ENCODE assay signal across 8 cellular contexts in the genomic region with DNA sequence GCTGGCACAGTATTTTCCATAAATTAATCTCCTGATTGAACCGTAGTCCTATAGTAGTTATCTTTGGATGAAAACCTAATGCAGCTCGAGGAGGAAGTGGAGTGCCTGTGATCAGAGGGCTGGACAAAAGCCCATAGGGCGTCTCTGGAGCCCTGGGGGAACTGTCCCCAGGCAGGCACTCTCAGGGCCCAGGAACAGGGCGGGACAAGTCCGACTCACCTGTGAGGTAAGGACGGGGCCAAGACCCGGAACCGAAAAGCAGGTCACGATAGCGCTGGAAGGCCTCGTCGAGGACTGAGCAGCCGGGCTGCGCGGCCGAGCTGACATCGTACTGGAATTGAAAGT. TPM values are rescaled to one million over a fixed set of nuclear protein-coding genes. Genes with fewer than 3 reads are reported as not detected.
DNase-seq lines count a peak whose midpoint lies in the region; ATAC-seq and TF ChIP-seq lines count a peak whose summit lies in the region.

No MANE protein-coding gene starts in this region.

- no peaks in the 10 kb centered on the region for H3K9me3 ChIP-seq in mammary epithelial cell (replicated peaks; ENCODE audit: insufficient read depth, low read length)
- H3K9me3 ChIP-seq in liver (ENCODE audit: control insufficient read depth in 4 of 4, low read length in 3 of 4): no peaks in the 10 kb centered on the region

- TF ChIP-seq RAD21 in liver (IDR thresholded peaks at IDR 0.05): no peak

- in situ Hi-C loops in mammary epithelial cell (cut with MboI; ENCODE audit: low sequenced_read_pairs in 2 of 2): no loop called here

- H3K36me3 ChIP-seq in KMS-11 (ENCODE audit: insufficient read depth) (no peaks in the 10 kb centered on the region), mammary epithelial cell (ENCODE audit: insufficient read depth, low read length) (no peaks in the 10 kb centered on the region), liver (ENCODE audit: control insufficient read depth in 4 of 4, insufficient read depth in 3 of 4, low read depth in 1 of 4, low read length in 3 of 4) (no peaks in the 10 kb centered on the region)

- H3K27me3 ChIP-seq in KMS-11 (ENCODE audit: insufficient read depth, low read depth) (no peaks in the 10 kb centered on the region), mammary epithelial cell (ENCODE audit: insufficient read depth, low read length) (no peaks in the 10 kb centered on the region), liver (ENCODE audit: control insufficient read depth in 4 of 4, insufficient read depth in 4 of 4, low read length in 3 of 4) (no peaks in the 10 kb centered on the region)

- peak overlapping the region; percentile 97 for H3K4me2 ChIP-seq in KMS-11
- peak overlapping the region; percentile 94 for H3K4me2 ChIP-seq in mammary epithelial cell (ENCODE audit: insufficient read depth, low read depth, low read length)

- intact Hi-C loops in mammary epithelial cell (cut with micrococcal nuclease): loop anchor here (5.0 kb wide), 1 partner anchor 97 kb away; the partner anchor contains the start of gene ARIH1

- DNase-seq in GM12864 (ENCODE audit: low read depth): no peak
- no peak for DNase-seq in mammary epithelial cell
- no peak for DNase-seq in DMS79 treated with DMSO at 0.1 percent for 48 hours (lab: John Stamatoyannopoulos, UW)
- DNase-seq in NCI-H2227 (lab: John Stamatoyannopoulos, UW; ENCODE audit: unreplicated experiment): no peak

- H3K9ac ChIP-seq in KMS-11: peak overlapping the region; percentile 75
- peak overlapping the region; percentile 66 for H3K9ac ChIP-seq in mammary epithelial cell (ENCODE audit: insufficient read depth, low read length)
- peak overlapping the region; percentile 69 to 93 for H3K9ac ChIP-seq in liver (ENCODE audit: low read depth in 1 of 2, low read length in 2 of 2)

- CTCF ChIA-PET in mammary epithelial cell (lab: Charles Lee; ENCODE audit: low non-redundant PET): no interaction called here

- ATAC-seq in GM21737 (IDR thresholded peaks at IDR 0.05; ENCODE audit: unreplicated experiment): peak; percentile 44

- H3K4me1 ChIP-seq in KMS-11 (ENCODE audit: low read depth, poor library complexity, severe bottlenecking) (peaks cover 18% of the 10 kb centered on the region), mammary epithelial cell (ENCODE audit: insufficient read depth, low read length) (peaks cover 14% of the 10 kb centered on the region), liver (ENCODE audit: control insufficient read depth in 4 of 4, insufficient read depth in 4 of 4, low read length in 3 of 4) (peaks cover 3 to 33% (median 24%) of the 10 kb centered on the region in 4 donors)

- dilution Hi-C loops in mammary epithelial cell (cut with HindIII; ENCODE audit: low sequenced_read_pairs): no loop called here

- H3K27ac ChIP-seq in KMS-11 (peak overlapping the region; percentile 70), mammary epithelial cell (ENCODE audit: insufficient read depth, low read depth, low read length) (peak overlapping the region; percentile 76), liver (ENCODE audit: low read depth in 1 of 2, low read length in 2 of 2) (peak overlapping the region; percentile 83 to 89), temporal lobe (ENCODE audit: low read depth, low read length) (peak overlapping the region; percentile 83)

- TF ChIP-seq CTCF in GM12864 (IDR thresholded peaks at IDR 0.05; ENCODE audit: low read depth, low read length, missing control alignments): no peak
- TF ChIP-seq CTCF in KMS-11 (conservative IDR thresholded peaks at IDR 0.05; ENCODE audit: low read depth, low read length): no peak
- no peak for TF ChIP-seq CTCF in mammary epithelial cell (conservative IDR thresholded peaks at IDR 0.05 in 1 of 2, IDR thresholded peaks at IDR 0.05 in 1 of 2; ENCODE audit: extremely low read depth in 1 of 2, insufficient read depth in 1 of 2, low read depth in 1 of 2, low read length in 2 of 2)
- no peak for TF ChIP-seq CTCF in liver (IDR thresholded peaks at IDR 0.05; ENCODE audit: low read depth, low read length, missing input control)

- H2AFZ ChIP-seq in KMS-11 (ENCODE audit: low read depth): peak overlapping the region; percentile 83
- H2AFZ ChIP-seq in mammary epithelial cell (ENCODE audit: low read depth, low read length): peak overlapping the region; percentile 99

- peaks cover 19% of the 10 kb centered on the region for H3K79me2 ChIP-seq in KMS-11 (ENCODE audit: insufficient read depth, low read depth)
- H3K79me2 ChIP-seq in mammary epithelial cell (ENCODE audit: insufficient read depth, low read length): peaks cover 38% of the 10 kb centered on the region

- H3K4me3 ChIP-seq in GM12864 (ENCODE audit: low read depth, low read length) (peak overlapping the region; percentile 59), KMS-11 (IDR thresholded peaks at IDR 0.05; ENCODE audit: insufficient read depth, low read depth, low read length) (no peak overlapping the region), mammary epithelial cell (replicated peaks in 1 of 3; ENCODE audit: insufficient read depth in 1 of 3, low read depth in 2 of 3, low read length in 3 of 3) (peak overlapping the region; percentile 69 to 77 (median 76)), liver (ENCODE audit: low read depth in 1 of 3, low read length in 3 of 3) (peak overlapping the region; percentile 88 to 99 (median 88))

- 3% methylated on average over 17 of the region's 17 CpGs for WGBS in mammary epithelial cell (ENCODE audit: low coverage, missing lambda C conversion rate)
- under 1% methylated on average over 17 of the region's 17 CpGs for WGBS in liver

- TSS peak; percentile 46 for BruUV-seq in mammary epithelial cell (replicated peaks; lab: Mats Ljungman, UMichigan)

- H4K20me1 ChIP-seq in KMS-11 (ENCODE audit: insufficient read depth) (no peaks in the 10 kb centered on the region), mammary epithelial cell (ENCODE audit: insufficient read depth, low read length) (no peaks in the 10 kb centered on the region)

TF ChIP-seq in liver, 16 proteins besides CTCF, POLR2A, EP300 and RAD21:
- TF ChIP-seq, protein P1, sequence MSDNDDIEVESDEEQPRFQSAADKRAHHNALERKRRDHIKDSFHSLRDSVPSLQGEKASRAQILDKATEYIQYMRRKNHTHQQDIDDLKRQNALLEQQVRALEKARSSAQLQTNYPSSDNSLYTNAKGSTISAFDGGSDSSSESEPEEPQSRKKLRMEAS (IDR thresholded peaks at IDR 0.05): no peak
- TF ChIP-seq NR2F2 (IDR thresholded peaks at IDR 0.05) (no peak), HNF4A (conservative IDR thresholded peaks at IDR 0.05) (no peak), REST (IDR thresholded peaks at IDR 0.05) (no peak), FOXA1 (IDR thresholded peaks at IDR 0.05) (no peak)

RNA-seq across cellular contexts. Expression of gene HEXA, which starts 0.3 kb away (rescaled TPM):
- 10 to 100 TPM; 74.7 to 76.2 TPM for total RNA-seq in mammary epithelial cell
- polyA plus RNA-seq in mammary epithelial cell: 65.8 TPM
- polyA minus RNA-seq in mammary epithelial cell: 54.1 TPM
- total RNA-seq in liver: 10 to 100 TPM; 38.1 to 42.9 TPM
- polyA plus RNA-seq in liver: 10 to 100 TPM; 62.5 to 69.0 TPM
- total RNA-seq in temporal lobe: 23.8 TPM

RNA-seq across cellular contexts. Expression of gene TMEM202, which starts 22.6 kb away (rescaled TPM):
- total RNA-seq in mammary epithelial cell (not detected), liver (not detected), temporal lobe (not detected)
- polyA plus RNA-seq in mammary epithelial cell (not detected), liver (not detected)
- not detected for polyA minus RNA-seq in mammary epithelial cell

RNA-seq across cellular contexts. Expression of gene CELF6, which starts 55.5 kb away (rescaled TPM):
- total RNA-seq in mammary epithelial cell: under 1 TPM; 0.14 to 0.17 TPM
- 0.02 TPM for polyA plus RNA-seq in mammary epithelial cell
- not detected for polyA minus RNA-seq in mammary epithelial cell
- total RNA-seq in liver: under 1 TPM; 0.14 to 0.92 TPM
- polyA plus RNA-seq in liver: under 1 TPM; 0.10 to 0.74 TPM
- total RNA-seq in temporal lobe: 10.3 TPM
